ENCODE assay signal across 28 cellular contexts in genomic region chr3:150725548-150725947, GRCh38. TPM values are rescaled to one million over a fixed set of nuclear protein-coding genes. Genes with fewer than 3 reads are reported as not detected.
DNase-seq lines count a peak whose midpoint lies in the region; ATAC-seq and TF ChIP-seq lines count a peak whose summit lies in the region.
"Had no signal": no experiment of that assay in that cellular context is flagged by ENCODE, and none has a peak within 500 bp of the region (broad histone marks: within the 10 kb centered on the region; RNA-seq: fewer than 3 reads in every experiment).

No MANE protein-coding gene starts in this region.

- H3K4ac ChIP-seq in trophoblast cell (ENCODE audit: low read depth, low read length): no peak overlapping the region

- intact Hi-C loops in Caco-2 (cut with micrococcal nuclease; ENCODE audit: unreplicated experiment): loop anchor here (1.0 kb wide), 1 partner anchor 12 kb away; no protein-coding TSS in a partner anchor
- intact Hi-C loops in CD8-positive, alpha-beta T cell (cut with DNase I, micrococcal nuclease): loop anchor here in 1 of 2 experiments (2.0 kb wide), 1 partner anchor 57 kb away; no protein-coding TSS in a partner anchor
- intact Hi-C loops in sigmoid colon (cut with DNase I): no loop called here

- peak overlapping the region; percentile 26 for H2AK5ac ChIP-seq in trophoblast cell (ENCODE audit: low read length)

- no peak for TF ChIP-seq EP300 in sigmoid colon (IDR thresholded peaks at IDR 0.05)

- peak overlapping the region; percentile 78 for H3K14ac ChIP-seq in trophoblast cell (ENCODE audit: low read length)

- H4K91ac ChIP-seq in trophoblast cell (ENCODE audit: low read depth, low read length): peak overlapping the region; percentile 55

- H2AFZ ChIP-seq in trophoblast cell (ENCODE audit: insufficient read depth, low read length, poor library complexity): no peak overlapping the region
- H2AFZ ChIP-seq: GM23248, parathyroid adenoma had no signal

- H3K9me3 ChIP-seq in Caco-2 (no peaks in the 10 kb centered on the region), Peyer's patch (no peaks in the 10 kb centered on the region), esophagus (ENCODE audit: control insufficient read depth in 2 of 2, insufficient read depth in 1 of 2, low read depth in 1 of 2, low read length in 1 of 2) (no peaks in the 10 kb centered on the region), trophoblast cell (ENCODE audit: insufficient read depth, low read depth, low read length) (peaks cover 1% of the 10 kb centered on the region), sigmoid colon (no peaks in the 10 kb centered on the region)
- H3K9me3 ChIP-seq in CD8-positive, alpha-beta T cell (ENCODE audit: low read length): no peaks in the 10 kb centered on the region
- H3K9me3 ChIP-seq: left ventricle myocardium inferior, tibial artery had no signal

- H3K79me2 ChIP-seq in trophoblast cell (ENCODE audit: control insufficient read depth, insufficient read depth, low read length, poor library complexity): no peaks in the 10 kb centered on the region
- H3K79me2 ChIP-seq: parathyroid adenoma had no signal

- no peak overlapping the region for H3K4me3 Mint-ChIP-seq in Caco-2 (ENCODE audit: unreplicated experiment)
- H3K4me3 Mint-ChIP-seq in CD8-positive, alpha-beta T cell: no peak overlapping the region
- no peak overlapping the region for H3K4me3 Mint-ChIP-seq in natural killer cell treated with Interleukin-12 subunit alpha and Interleukin-12 subunit beta and Interleukin-15 and Interleukin-18, amount 100 ng/mL, for 72 hours
- H3K4me3 Mint-ChIP-seq: CD4-positive, alpha-beta memory T cell; mesothelial cell of epicardium; nephron progenitor cell; stimulated activated naive CD8-positive, alpha-beta T cell treated with anti-CD3 and anti-CD28 coated beads, Interleukin-15, Interleukin-2, amounts not matched to agents 100 ng/mL and 50 ng/mL, for 24 hours; T-helper 17 cell had no signal

- H3K4me2 ChIP-seq in trophoblast cell (ENCODE audit: low read length): no peak overlapping the region

- H3K9ac ChIP-seq in trophoblast cell (ENCODE audit: low read length): no peak overlapping the region
- H3K9ac ChIP-seq: GM23248, parathyroid adenoma had no signal

- TF ChIP-seq CTCF in Caco-2 (IDR thresholded peaks at IDR 0.05; ENCODE audit: insufficient read depth in 1 of 2, low read depth in 1 of 2, low read length in 1 of 2, severe bottlenecking in 1 of 2, unreplicated experiment in 1 of 2): no peak
- peak in 3 of 6 experiments; percentile 7 to 22 (median 18) for TF ChIP-seq CTCF in Peyer's patch (IDR thresholded peaks at IDR 0.05)
- TF ChIP-seq CTCF in CD8-positive, alpha-beta T cell (IDR thresholded peaks at IDR 0.05): no peak
- no peak for TF ChIP-seq CTCF in sigmoid colon (IDR thresholded peaks at IDR 0.05)

- peak overlapping the region; percentile 37 for H3K18ac ChIP-seq in trophoblast cell (ENCODE audit: low read length)

- peaks cover 9% of the 10 kb centered on the region for H3K4me1 Mint-ChIP-seq in Caco-2 (ENCODE audit: low read depth, unreplicated experiment)
- peaks cover 8% of the 10 kb centered on the region for H3K4me1 Mint-ChIP-seq in CD8-positive, alpha-beta T cell (ENCODE audit: low read depth)
- peaks cover 0 to 10% of the 10 kb centered on the region in 2 donors for H3K4me1 Mint-ChIP-seq in natural killer cell treated with Interleukin-12 subunit alpha and Interleukin-12 subunit beta and Interleukin-15 and Interleukin-18, amount 100 ng/mL, for 72 hours (ENCODE audit: low read depth in 2 of 2)

- H2BK5ac ChIP-seq in trophoblast cell (ENCODE audit: low read depth, low read length, poor library complexity): no peak overlapping the region

- peak overlapping the region; percentile 23 for H3K27ac Mint-ChIP-seq in Caco-2 (ENCODE audit: unreplicated experiment)
- no peak overlapping the region for H3K27ac Mint-ChIP-seq in CD8-positive, alpha-beta T cell
- H3K27ac Mint-ChIP-seq in natural killer cell treated with Interleukin-12 subunit alpha and Interleukin-12 subunit beta and Interleukin-15 and Interleukin-18, amount 100 ng/mL, for 72 hours: no peak overlapping the region
- H3K27ac Mint-ChIP-seq: CD4-positive, alpha-beta memory T cell; mesothelial cell of epicardium; T-helper 17 cell had no signal

- no TSS peak for BruUV-seq in Caco-2 (replicated peaks; lab: Mats Ljungman, UMichigan)

- no peak overlapping the region for H3K4me3 ChIP-seq in Caco-2 (ENCODE audit: low read depth, low read length)
- H3K4me3 ChIP-seq in Peyer's patch: no peak overlapping the region
- no peak overlapping the region for H3K4me3 ChIP-seq in esophagus (ENCODE audit: low read depth in 1 of 2, low read length in 2 of 2)
- no peak overlapping the region for H3K4me3 ChIP-seq in trophoblast cell (ENCODE audit: low read depth, low read length)
- H3K4me3 ChIP-seq in CD8-positive, alpha-beta T cell (ENCODE audit: low read depth, low read length): no peak overlapping the region
- no peak overlapping the region for H3K4me3 ChIP-seq in sigmoid colon
- H3K4me3 ChIP-seq: GM23248, left ventricle myocardium inferior, tibial artery had no signal

- no peak overlapping the region for H4K12ac ChIP-seq in trophoblast cell (ENCODE audit: low read depth, low read length)

- peak overlapping the region; percentile 64 for H2BK120ac ChIP-seq in trophoblast cell (ENCODE audit: insufficient read depth, low read length, poor library complexity)

- H3K23ac ChIP-seq in trophoblast cell (ENCODE audit: low read length): no peak overlapping the region

- WGBS in esophagus, 2 donors: 61 to 66% methylated on average over 7 of the region's 7 CpGs
- no CpG with 5 or more reads among the region's 7 CpGs for WGBS in trophoblast cell (ENCODE audit: extremely low coverage, insufficient coverage, insufficient read length)
- 27 to 76% methylated on average over 7 of the region's 7 CpGs for WGBS in sigmoid colon, 2 donors

- H3K27me3 ChIP-seq in Caco-2 (replicated peaks; ENCODE audit: control insufficient read depth, insufficient read depth, low read length) (no peaks in the 10 kb centered on the region), Peyer's patch (no peaks in the 10 kb centered on the region), esophagus (ENCODE audit: control insufficient read depth in 1 of 2, insufficient read depth in 2 of 2, low read length in 2 of 2) (no peaks in the 10 kb centered on the region), trophoblast cell (ENCODE audit: insufficient read depth, low read length) (no peaks in the 10 kb centered on the region), sigmoid colon (no peaks in the 10 kb centered on the region)
- H3K27me3 ChIP-seq in CD8-positive, alpha-beta T cell (ENCODE audit: insufficient read depth, low read length): no peaks in the 10 kb centered on the region
- H3K27me3 ChIP-seq: tibial artery had no signal

- H3K4me1 ChIP-seq in Caco-2: peaks cover 9% of the 10 kb centered on the region
- peaks cover 0 to 5% (median 0%) of the 10 kb centered on the region in 4 donors for H3K4me1 ChIP-seq in Peyer's patch
- peaks cover 0 to 14% of the 10 kb centered on the region in 2 donors for H3K4me1 ChIP-seq in esophagus (ENCODE audit: control insufficient read depth in 2 of 2, insufficient read depth in 2 of 2, low read length in 1 of 2)
- peaks cover 4 to 6% of the 10 kb centered on the region in 2 experiments for H3K4me1 ChIP-seq in trophoblast cell (ENCODE audit: control insufficient read depth in 1 of 2, insufficient read depth in 2 of 2, low read length in 2 of 2)
- no peaks in the 10 kb centered on the region for H3K4me1 ChIP-seq in CD8-positive, alpha-beta T cell (ENCODE audit: insufficient read depth, low read length)
- H3K4me1 ChIP-seq in sigmoid colon: peaks cover 0 to 6% (median 4%) of the 10 kb centered on the region in 4 donors

- H3K27ac ChIP-seq in Peyer's patch (no peak overlapping the region), esophagus (ENCODE audit: low read depth in 2 of 2, low read length in 1 of 2) (peak overlapping the region; percentile 91 to 95), trophoblast cell (ENCODE audit: low read depth, low read length) (no peak overlapping the region), sigmoid colon (no peak overlapping the region)
- H3K27ac ChIP-seq in CD8-positive, alpha-beta T cell (ENCODE audit: low read depth, low read length): no peak overlapping the region
- H3K27ac ChIP-seq: GM23248, left ventricle myocardium inferior, parathyroid adenoma, tibial artery had no signal

- ATAC-seq in CD8-positive, alpha-beta T cell: no peak
- no peak for ATAC-seq in natural killer cell treated with Interleukin-12 subunit alpha and Interleukin-12 subunit beta and Interleukin-15 and Interleukin-18, amount 100 ng/mL, for 72 hours
- no peak for ATAC-seq in HG03039 (IDR thresholded peaks at IDR 0.05; ENCODE audit: unreplicated experiment)
- ATAC-seq: right cardiac atrium, T-helper 17 cell had no signal

- no peaks in the 10 kb centered on the region for H3K9me3 Mint-ChIP-seq in Caco-2 (ENCODE audit: unreplicated experiment)
- no peaks in the 10 kb centered on the region for H3K9me3 Mint-ChIP-seq in CD8-positive, alpha-beta T cell
- no peaks in the 10 kb centered on the region for H3K9me3 Mint-ChIP-seq in natural killer cell treated with Interleukin-12 subunit alpha and Interleukin-12 subunit beta and Interleukin-15 and Interleukin-18, amount 100 ng/mL, for 72 hours
- H3K9me3 Mint-ChIP-seq: mesothelial cell of epicardium; nephron progenitor cell; stimulated activated naive CD8-positive, alpha-beta T cell treated with anti-CD3 and anti-CD28 coated beads, Interleukin-15, Interleukin-2, amounts not matched to agents 100 ng/mL and 50 ng/mL, for 24 hours had no signal

- DNase-seq in Caco-2 (peak; percentile 55 to 66), Peyer's patch (peak in 2 of 3 donors; percentile 66 to 71), trophoblast cell (peak; percentile 52 to 67), sigmoid colon (no peak)
- no peak for DNase-seq in CD8-positive, alpha-beta T cell
- DNase-seq in natural killer cell treated with Interleukin-12 subunit alpha and Interleukin-12 subunit beta and Interleukin-15 and Interleukin-18, amount 100 ng/mL, for 72 hours (ENCODE audit: low spot score): no peak
- DNase-seq: activated CD4-positive, alpha-beta T cell treated with anti-CD3 and anti-CD28 coated beads, Interleukin-2, amount 50 U/mL, for 48 hours; activated gamma-delta T cell; AML-193; CD4-positive, alpha-beta memory T cell; effector CD4-positive, alpha-beta T cell; GM23248; left ventricle myocardium inferior; NCI-H1092; NCI-H1930; NCI-H526 treated with DMSO at 0.1 percent for 48 hours; nephron progenitor cell; right cardiac atrium; stimulated activated CD4-positive, alpha-beta T cell treated with anti-CD3 and anti-CD28 coated beads, Interleukin-4, amount 100 ng/mL, for 4 hours; T-helper 17 cell; tibial artery had no signal

- no peaks in the 10 kb centered on the region for H3K36me3 Mint-ChIP-seq in Caco-2 (ENCODE audit: insufficient read depth, unreplicated experiment)
- peaks cover 4% of the 10 kb centered on the region for H3K36me3 Mint-ChIP-seq in CD8-positive, alpha-beta T cell
- no peaks in the 10 kb centered on the region for H3K36me3 Mint-ChIP-seq in natural killer cell treated with Interleukin-12 subunit alpha and Interleukin-12 subunit beta and Interleukin-15 and Interleukin-18, amount 100 ng/mL, for 72 hours
- H3K36me3 Mint-ChIP-seq: CD4-positive, alpha-beta memory T cell; mesothelial cell of epicardium had no signal

- H4K8ac ChIP-seq in trophoblast cell (ENCODE audit: low read depth, low read length): peak overlapping the region; percentile 78

- H3K36me3 ChIP-seq in Caco-2 (ENCODE audit: control insufficient read depth, insufficient read depth, low read length) (no peaks in the 10 kb centered on the region), Peyer's patch (no peaks in the 10 kb centered on the region), esophagus (ENCODE audit: control insufficient read depth in 2 of 2, insufficient read depth in 2 of 2, low read length in 1 of 2) (no peaks in the 10 kb centered on the region), trophoblast cell (ENCODE audit: control insufficient read depth in 1 of 2, insufficient read depth in 2 of 2, low read length in 2 of 2) (no peaks in the 10 kb centered on the region), sigmoid colon (no peaks in the 10 kb centered on the region)
- no peaks in the 10 kb centered on the region for H3K36me3 ChIP-seq in CD8-positive, alpha-beta T cell (ENCODE audit: insufficient read depth, low read length)
- H3K36me3 ChIP-seq: left ventricle myocardium inferior, tibial artery had no signal

- POLR2A ChIA-PET in Caco-2 (lab: Charles Lee): no interaction called here
- POLR2A ChIA-PET in CD8-positive, alpha-beta T cell (lab: Charles Lee): no interaction called here

- H2BK12ac ChIP-seq in trophoblast cell (ENCODE audit: low read length): peak overlapping the region; percentile 39

- peaks cover 6% of the 10 kb centered on the region for H3K79me1 ChIP-seq in trophoblast cell (ENCODE audit: low read length)

- H3K27me3 Mint-ChIP-seq in Caco-2 (ENCODE audit: insufficient read depth, unreplicated experiment): no peaks in the 10 kb centered on the region
- H3K27me3 Mint-ChIP-seq in CD8-positive, alpha-beta T cell (ENCODE audit: low read depth): no peaks in the 10 kb centered on the region
- H3K27me3 Mint-ChIP-seq in natural killer cell treated with Interleukin-12 subunit alpha and Interleukin-12 subunit beta and Interleukin-15 and Interleukin-18, amount 100 ng/mL, for 72 hours: no peaks in the 10 kb centered on the region
- H3K27me3 Mint-ChIP-seq: CD4-positive, alpha-beta memory T cell; stimulated activated naive CD8-positive, alpha-beta T cell treated with anti-CD3 and anti-CD28 coated beads, Interleukin-15, Interleukin-2, amounts not matched to agents 100 ng/mL and 50 ng/mL, for 24 hours; T-helper 17 cell had no signal

- TF ChIP-seq POLR2A in Peyer's patch (IDR thresholded peaks at IDR 0.05) (no peak), sigmoid colon (IDR thresholded peaks at IDR 0.05) (no peak)

- CTCF ChIA-PET in Caco-2 (lab: Charles Lee): interaction anchor here (0.7 to 1.0 kb wide), 2 partner anchors 38 to 70 kb away, joined by 3 read pairs; no protein-coding TSS in a partner anchor
- CTCF ChIA-PET in CD8-positive, alpha-beta T cell (lab: Charles Lee): interaction anchor here (1.7 kb wide), 1 partner anchor 62 kb away, joined by 4 read pairs; no protein-coding TSS in a partner anchor

RNA-seq across cellular contexts. Expression of gene ERICH6, which starts 21.8 kb away (rescaled TPM):
- total RNA-seq in Caco-2 (2022) (not detected in 2 replicates), Peyer's patch (not detected), sigmoid colon (not detected)
- polyA plus RNA-seq in esophagus (not detected), sigmoid colon (not detected)
- 0.03 and 0.06 TPM in 2 replicates for polyA plus RNA-seq in trophoblast cell (2013)
- total RNA-seq in CD8-positive, alpha-beta T cell: under 1 TPM; 0.28 to 0.52 TPM
- total RNA-seq in natural killer cell treated with Interleukin-12 subunit alpha and Interleukin-12 subunit beta and Interleukin-15 and Interleukin-18, amount 100 ng/mL, for 72 hours: under 1 TPM in 1 of 2 donors, not detected in 1; 0.33 TPM
- total RNA-seq: CD4-positive, alpha-beta memory T cell; chondrocyte; GM23248; HT1080 had no signal
- polyA plus RNA-seq: right cardiac atrium had no signal

RNA-seq across cellular contexts. Expression of gene SIAH2, which starts 37.4 kb away (rescaled TPM):
- 25.6 and 31.8 TPM in 2 replicates for total RNA-seq in Caco-2 (2022)
- total RNA-seq in Peyer's patch: 10 to 100 TPM; 21.4 to 42.6 (median 32.9) TPM
- polyA plus RNA-seq in esophagus: 10 to 100 TPM; 16.3 to 32.4 TPM
- 85.5 and 90.6 TPM in 2 replicates for polyA plus RNA-seq in trophoblast cell (2013)
- total RNA-seq in CD8-positive, alpha-beta T cell: 10 to 100 TPM; 57.0 to 65.4 TPM
- total RNA-seq in sigmoid colon: 10 to 100 TPM; 21.2 to 35.0 (median 24.5) TPM
- polyA plus RNA-seq in sigmoid colon: 10 to 100 TPM; 12.0 to 19.1 (median 15.0) TPM
- total RNA-seq in natural killer cell treated with Interleukin-12 subunit alpha and Interleukin-12 subunit beta and Interleukin-15 and Interleukin-18, amount 100 ng/mL, for 72 hours: 10 to 100 TPM; 34.9 to 41.4 TPM

Comparison
In these comparisons a context has a peak if more than half of its experiments do, and no peak if none do; other contexts are left out.
1. DNase-seq: peak in Caco-2 (2 of 2), Peyer's patch (2 of 3) and trophoblast cell (2 of 2); none in CD8-positive, alpha-beta T cell (0 of 7), sigmoid colon (single experiment) and natural killer cell treated with Interleukin-12 subunit alpha and Interleukin-12 subunit beta and Interleukin-15 and Interleukin-18, amount 100 ng/mL, for 72 hours (single experiment).
2. H3K27ac ChIP-seq: peak in esophagus (2 of 2); none in Peyer's patch (0 of 4), trophoblast cell (single experiment), CD8-positive, alpha-beta T cell (single experiment) and sigmoid colon (0 of 4).